20 cellular contexts compared by ENCODE assay signal in the genomic region with DNA sequence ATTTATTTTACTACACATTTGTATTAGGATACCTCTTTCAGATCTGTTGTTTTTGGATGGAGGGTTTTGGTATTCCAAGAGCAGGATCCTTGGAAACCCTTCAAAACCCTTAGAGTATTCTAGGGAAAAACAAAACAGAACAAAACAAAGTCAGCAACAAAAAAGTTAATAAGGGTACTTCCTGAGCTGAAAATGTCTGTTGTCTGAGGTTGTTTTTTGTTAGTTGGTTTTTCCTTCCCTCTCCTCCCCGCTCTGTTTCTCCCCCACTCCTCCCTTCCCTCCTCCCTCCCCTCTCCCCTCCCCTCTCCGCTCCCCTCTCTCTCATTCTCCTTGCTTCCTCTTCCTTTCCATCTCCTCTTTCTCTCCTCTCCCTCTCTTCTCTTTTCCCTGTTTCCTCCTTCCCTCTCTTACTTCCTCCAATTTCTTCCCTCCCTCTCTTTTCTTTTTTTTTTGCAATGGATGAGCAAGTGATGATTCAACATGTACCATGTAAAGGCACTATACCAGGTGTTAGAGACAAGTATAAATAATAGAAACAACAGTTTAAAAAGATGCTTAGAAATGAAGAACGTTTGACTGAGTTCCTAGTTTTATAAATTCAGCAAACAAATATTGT.
"Had no signal": no experiment of that assay in that cellular context is flagged by ENCODE, and none has a peak within 500 bp of the region (broad histone marks: within the 10 kb centered on the region; RNA-seq: fewer than 3 reads in every experiment).

No MANE protein-coding gene starts in this region.

- H3K36me3 Mint-ChIP-seq: natural killer cell had no signal

- H3K36me3 ChIP-seq: gastroesophageal sphincter, heart right ventricle, left lung, upper lobe of right lung had no signal

- H3K27me3 Mint-ChIP-seq: central memory CD8-positive, alpha-beta T cell; memory B cell; stimulated activated naive CD8-positive, alpha-beta T cell treated with anti-CD3 and anti-CD28 coated beads, Interleukin-15, Interleukin-2, amounts not matched to agents 100 ng/mL and 50 ng/mL, for 24 hours; T-cell had no signal

- ATAC-seq: activated naive CD4-positive, alpha-beta T cell treated with anti-CD3 and anti-CD28 coated beads, Interleukin-2, amount 50 U/mL, for 72 hours; gastroesophageal sphincter; heart right ventricle; natural killer cell; right cardiac atrium; T-cell had no signal

- H3K27ac Mint-ChIP-seq: activated naive CD4-positive, alpha-beta T cell treated with anti-CD3 and anti-CD28 coated beads, Interleukin-2, amount 50 U/mL, for 72 hours; memory B cell; natural killer cell; stimulated activated naive CD8-positive, alpha-beta T cell treated with anti-CD3 and anti-CD28 coated beads, Interleukin-15, Interleukin-2, amounts not matched to agents 100 ng/mL and 50 ng/mL, for 24 hours; T-cell had no signal

- H3K27me3 ChIP-seq: gastroesophageal sphincter, heart right ventricle, left lung, upper lobe of right lung had no signal

- H3K4me1 ChIP-seq: gastroesophageal sphincter, left lung, upper lobe of right lung had no signal

- H3K4me3 ChIP-seq: gastroesophageal sphincter, heart right ventricle, left lung, upper lobe of right lung had no signal

- H3K9me3 Mint-ChIP-seq: activated naive CD4-positive, alpha-beta T cell treated with anti-CD3 and anti-CD28 coated beads, Interleukin-2, amount 50 U/mL, for 72 hours; central memory CD8-positive, alpha-beta T cell; natural killer cell; stimulated activated naive CD8-positive, alpha-beta T cell treated with anti-CD3 and anti-CD28 coated beads, Interleukin-15, Interleukin-2, amounts not matched to agents 100 ng/mL and 50 ng/mL, for 24 hours had no signal

- H3K4me3 Mint-ChIP-seq: central memory CD8-positive, alpha-beta T cell; memory B cell; natural killer cell; stimulated activated naive CD8-positive, alpha-beta T cell treated with anti-CD3 and anti-CD28 coated beads, Interleukin-15, Interleukin-2, amounts not matched to agents 100 ng/mL and 50 ng/mL, for 24 hours; T-cell had no signal

- H3K27ac ChIP-seq: epithelial cell of prostate, gastroesophageal sphincter, heart right ventricle, left lung, upper lobe of right lung had no signal

- DNase-seq: activated CD4-positive, alpha-beta T cell treated with anti-CD3 and anti-CD28 coated beads, Interleukin-2, amount 50 U/mL, for 48 hours; activated effector memory CD4-positive, alpha-beta T cell treated with anti-CD3 and anti-CD28 coated beads, Interleukin-2, amount 50 U/mL, for 16 hours; effector CD8-positive, alpha-beta T cell; heart right ventricle; islet precursor cell; left lung; natural killer cell; occipital lobe; right cardiac atrium; small intestine; stimulated activated CD4-positive, alpha-beta T cell treated with anti-CD3 and anti-CD28 coated beads, Interleukin-4, amount 100 ng/mL, for 24 hours; T-cell; T1000; upper lobe of right lung had no signal

- H3K9me3 ChIP-seq: gastroesophageal sphincter, heart right ventricle, left lung, upper lobe of right lung had no signal
